In genomic region chr3:107458871-107459270, GRCh38 we compare ENCODE assay signal across 21 cellular contexts.
DNase-seq lines count a peak whose midpoint lies in the region; ATAC-seq and TF ChIP-seq lines count a peak whose summit lies in the region.
"Had no signal": no experiment of that assay in that cellular context is flagged by ENCODE, and none has a peak within 500 bp of the region (broad histone marks: within the 10 kb centered on the region; RNA-seq: fewer than 3 reads in every experiment).

No MANE protein-coding gene starts in this region.

- H3K4me3 ChIP-seq in choroid plexus epithelial cell (ENCODE audit: low read depth, low read length) (no peak overlapping the region), PC-3 (ENCODE audit: low read length) (no peak overlapping the region)
- H3K4me3 ChIP-seq: gastroesophageal sphincter, mucosa of descending colon, Peyer's patch had no signal

- H3K4me2 ChIP-seq in PC-3 (ENCODE audit: low read length): no peak overlapping the region
- H3K4me2 ChIP-seq: KMS-11 had no signal

- no peaks in the 10 kb centered on the region for H3K9me3 ChIP-seq in PC-3 (ENCODE audit: low read length)
- H3K9me3 ChIP-seq: gastroesophageal sphincter, mucosa of descending colon, Peyer's patch had no signal

- TF ChIP-seq CTCF in choroid plexus epithelial cell (conservative IDR thresholded peaks at IDR 0.05; ENCODE audit: low read depth, low read length): no peak
- TF ChIP-seq CTCF in PC-3 (conservative IDR thresholded peaks at IDR 0.05; ENCODE audit: low read depth, low read length): no peak

- H3K27me3 ChIP-seq in PC-3 (ENCODE audit: low read length): no peaks in the 10 kb centered on the region
- H3K27me3 ChIP-seq: brain microvascular endothelial cell, gastroesophageal sphincter, Peyer's patch had no signal

- no peak overlapping the region for H3K9ac ChIP-seq in PC-3 (ENCODE audit: low read length)
- H3K9ac ChIP-seq: KMS-11 had no signal

- H3F3A ChIP-seq in PC-3 (ENCODE audit: low read length, unreplicated experiment): no peaks in the 10 kb centered on the region

- H3K4me1 ChIP-seq in PC-3 (ENCODE audit: insufficient read depth, low read length): no peaks in the 10 kb centered on the region
- H3K4me1 ChIP-seq: gastroesophageal sphincter, Peyer's patch had no signal

- ATAC-seq in PC-3: no peak
- ATAC-seq: gastroesophageal sphincter, mucosa of descending colon had no signal

- H3K27ac ChIP-seq in PC-3 (ENCODE audit: low read length): no peak overlapping the region
- H3K27ac ChIP-seq: brain microvascular endothelial cell, gastroesophageal sphincter, KMS-11, Peyer's patch, WERI-Rb-1 had no signal

- DNase-seq in NCI-H748 (lab: John Stamatoyannopoulos, UW; ENCODE audit: unreplicated experiment) (peak; percentile 1), NCI-H748 treated with DMSO at 0.1 percent for 48 hours (lab: John Stamatoyannopoulos, UW) (no peak), RPMI7951 (ENCODE audit: low read depth) (peak; percentile 43), choroid plexus epithelial cell (ENCODE audit: low read depth) (peak; percentile 58), renal cortical epithelial cell (ENCODE audit: low read depth) (peak; percentile 38), PC-3 (no peak), NCI-H1105 (lab: John Stamatoyannopoulos, UW) (no peak)
- no peak for DNase-seq in activated effector memory CD4-positive, alpha-beta T cell treated with anti-CD3 and anti-CD28 coated beads, Interleukin-2, amount 50 U/mL, for 16 hours
- DNase-seq: activated CD4-positive, alpha-beta T cell treated with anti-CD3 and anti-CD28 coated beads, Interleukin-2, amount 50 U/mL, for 1 hour; brain microvascular endothelial cell; Calu3; cortex of kidney; GDM1; H9; islet precursor cell; mucosa of descending colon; NCI-H187; Peyer's patch; WERI-Rb-1 had no signal

- H3K36me3 ChIP-seq in PC-3 (ENCODE audit: low read depth, low read length): no peaks in the 10 kb centered on the region
- H3K36me3 ChIP-seq: brain microvascular endothelial cell, gastroesophageal sphincter, Peyer's patch, WERI-Rb-1 had no signal

- no peak overlapping the region for H2AFZ ChIP-seq in PC-3 (ENCODE audit: low read length)

- intact Hi-C loops in PC-3 (cut with micrococcal nuclease): no loop called here

- no peaks in the 10 kb centered on the region for H4K20me1 ChIP-seq in PC-3 (ENCODE audit: low read length)

- POLR2A ChIA-PET in PC-3 (lab: Charles Lee; ENCODE audit: unreplicated experiment): no interaction called here

- H3K9me2 ChIP-seq in PC-3 (replicated peaks; ENCODE audit: low read length): no peaks in the 10 kb centered on the region

- H3K79me2 ChIP-seq in PC-3 (ENCODE audit: low read length): no peaks in the 10 kb centered on the region

- no TSS peak for BruUV-seq in PC-3 (replicated peaks; lab: Mats Ljungman, UMichigan)

- CTCF ChIA-PET in PC-3 (lab: Charles Lee): no interaction called here

Comparison
In these comparisons a context has a peak if more than half of its experiments do, and no peak if none do; other contexts are left out.
1. DNase-seq: peak in NCI-H748 (single experiment), RPMI7951 (single experiment), choroid plexus epithelial cell (single experiment) and renal cortical epithelial cell (single experiment); none in NCI-H748 treated with DMSO at 0.1 percent for 48 hours (single experiment), activated effector memory CD4-positive, alpha-beta T cell treated with anti-CD3 and anti-CD28 coated beads, Interleukin-2, amount 50 U/mL, for 16 hours (single experiment), PC-3 (single experiment) and NCI-H1105 (single experiment).